In genomic region chr3:119645813-119646212, GRCh38 we compare ENCODE assay signal across 1 cellular context.
TF ChIP-seq lines count a peak whose summit lies in the region.

No MANE protein-coding gene starts in this region.

TF ChIP-seq in HepG2, 621 proteins besides CTCF, POLR2A, EP300 and RAD21 (continued from another document):
- TF ChIP-seq REST (IDR thresholded peaks at IDR 0.05; ENCODE audit: borderline replicate concordance in 1 of 2, low read depth in 1 of 2, low read length in 2 of 2) (0 out of 4 replicates have a peak, but pooled peaks of 1 of the 2 experiments have one; percentile 23), HNF4A (CRISPR knock-in tag; IDR thresholded peaks at IDR 0.05) (peak; percentile 80), MIXL1 (CRISPR knock-in tag; IDR thresholded peaks at IDR 0.05) (0 out of 2 replicates have a peak, but pooled peaks have one; percentile 20)
